ENCODE assay signal across 8 cellular contexts in the genomic region with DNA sequence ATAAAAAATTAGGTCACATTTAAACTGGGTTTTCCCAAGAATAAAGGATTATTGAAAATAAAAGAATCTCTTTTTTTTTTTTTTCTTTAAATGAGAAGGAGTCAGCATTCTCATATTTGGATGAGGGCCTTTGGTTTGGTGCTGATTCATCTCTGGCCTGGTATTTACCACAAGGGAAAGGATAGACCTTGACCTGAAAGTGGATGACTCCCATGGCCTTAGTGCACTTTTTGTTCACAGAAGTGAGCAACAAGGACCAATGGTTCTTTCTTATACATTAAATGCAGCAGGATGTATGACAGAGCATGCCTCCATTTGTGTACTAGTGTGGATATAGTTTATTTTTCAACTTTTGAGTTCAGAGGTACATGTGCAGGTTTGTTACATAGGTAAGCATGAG. TPM values are rescaled to one million over a fixed set of nuclear protein-coding genes. Genes with fewer than 3 reads are reported as not detected.
DNase-seq lines count a peak whose midpoint lies in the region; ATAC-seq and TF ChIP-seq lines count a peak whose summit lies in the region.

No MANE protein-coding gene starts in this region.

- no peaks in the 10 kb centered on the region for H3K27me3 ChIP-seq in aorta (ENCODE audit: control insufficient read depth in 1 of 2, insufficient read depth in 2 of 2, low read length in 1 of 2)

- H3K9me3 ChIP-seq in aorta (ENCODE audit: control insufficient read depth, low read length) = no peaks in the 10 kb centered on the region

- H3K27ac ChIP-seq in aorta (ENCODE audit: low read depth in 1 of 2, low read length in 2 of 2) = no peak overlapping the region

- no peak overlapping the region for H3K4me3 ChIP-seq in aorta (ENCODE audit: low read length in 2 of 2)

- POLR2A ChIA-PET in GM10248 (lab: Yijun Ruan, JAX) = no interaction called here

- no peak for TF ChIP-seq CTCF in GM10248 (IDR thresholded peaks at IDR 0.05; ENCODE audit: control extremely low read depth, extremely low read depth, low read depth, missing control alignments)

- peaks cover 0 to 2% of the 10 kb centered on the region in 2 donors for H3K36me3 ChIP-seq in aorta (ENCODE audit: control insufficient read depth in 1 of 2, insufficient read depth in 2 of 2, low read length in 1 of 2)

- peak; percentile 70 for ATAC-seq in GM19395 (IDR thresholded peaks at IDR 0.05; ENCODE audit: unreplicated experiment)
- ATAC-seq in HG03103 (IDR thresholded peaks at IDR 0.05; ENCODE audit: low read depth, unreplicated experiment) = peak; percentile 71
- no peak for ATAC-seq in aorta (ENCODE audit: low FRiP score)

- DNase-seq in GM10248 (ENCODE audit: extremely low spot score) = peak; percentile 24
- DNase-seq in astrocyte of the hippocampus (ENCODE audit: low read depth, low spot score) = peak; percentile 40
- no peak for DNase-seq in DMS79 treated with DMSO at 0.1 percent for 48 hours (lab: John Stamatoyannopoulos, UW)
- no peak for DNase-seq in stimulated activated naive CD4-positive, alpha-beta T cell (lab: John Stamatoyannopoulos, UW)
- DNase-seq in DMS53 (lab: John Stamatoyannopoulos, UW) = no peak
- DNase-seq in aorta = no peak

- peaks cover 0 to 4% of the 10 kb centered on the region in 2 donors for H3K4me1 ChIP-seq in aorta (ENCODE audit: control insufficient read depth in 1 of 2, insufficient read depth in 2 of 2, low read length in 2 of 2)

- CTCF ChIA-PET in GM10248 (lab: Yijun Ruan, JAX) = interaction anchor here (0.8 kb wide), 1 partner anchor 141 kb away, joined by 3 read pairs; no protein-coding TSS in a partner anchor

- intact Hi-C loops in aorta (cut with DNase I) = no loop called here

RNA-seq across cellular contexts. Expression of a gene that starts 6.9 kb away (rescaled TPM):
- 10 to 100 TPM; 34.1 to 37.6 TPM for total RNA-seq in aorta
- 10 to 100 TPM in 1 of 2 donors, 1 to 10 TPM in 1; 5.5 to 20.3 TPM for polyA plus RNA-seq in aorta

RNA-seq across cellular contexts. Expression of a gene that starts 32.2 kb away (rescaled TPM):
- 10 to 100 TPM; 13.9 to 20.0 TPM for total RNA-seq in aorta
- polyA plus RNA-seq in aorta = 1 to 10 TPM; 4.5 to 5.5 TPM

Comparison
In these comparisons a context has a peak if more than half of its experiments do, and no peak if none do; other contexts are left out.
1. DNase-seq: peak in GM10248 (single experiment) and astrocyte of the hippocampus (single experiment); none in DMS79 treated with DMSO at 0.1 percent for 48 hours (single experiment), stimulated activated naive CD4-positive, alpha-beta T cell (0 of 6), DMS53 (single experiment) and aorta (0 of 2).